16 cellular contexts compared by ENCODE assay signal in the genomic region with DNA sequence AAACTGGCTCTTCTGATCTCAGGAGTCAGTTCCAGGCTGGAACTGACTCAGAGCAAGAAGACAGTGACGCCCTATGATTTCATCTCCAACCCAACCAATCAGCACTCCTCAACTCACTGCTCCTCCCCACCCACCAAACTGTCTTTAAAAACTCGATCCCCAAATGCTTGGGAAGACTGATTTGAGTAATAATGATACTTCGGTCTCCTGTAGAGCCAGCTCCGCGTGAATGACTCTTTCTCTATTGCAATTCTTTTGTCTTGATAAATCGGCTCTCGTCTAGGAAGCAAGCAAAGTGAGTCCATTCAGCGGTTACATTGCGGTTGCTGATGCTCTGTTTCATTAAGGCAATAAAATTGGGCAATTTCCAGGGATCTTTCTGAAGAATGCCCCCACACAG.
A peak's percentile ranks its signal among the peaks of the same experiment; 100 is the strongest.
DNase-seq lines count a peak whose midpoint lies in the region; ATAC-seq, FAIRE-seq and TF ChIP-seq lines count a peak whose summit lies in the region.
"Had no signal": no experiment of that assay in that cellular context is flagged by ENCODE, and none has a peak within 500 bp of the region (broad histone marks: within the 10 kb centered on the region; RNA-seq: fewer than 3 reads in every experiment).

No MANE protein-coding gene starts in this region.

- DNase-seq in GM12878 (ENCODE audit: low read depth, low spot score) (no peak), renal cortical epithelial cell (ENCODE audit: low read depth) (peak; percentile 1), NCI-H526 treated with DMSO at 0.1 percent for 48 hours (lab: John Stamatoyannopoulos, UW) (no peak), heart right ventricle (no peak), DMS153 treated with DMSO at 0.1 percent for 48 hours (lab: John Stamatoyannopoulos, UW; ENCODE audit: unreplicated experiment) (no peak)
- DNase-seq: CD4-positive, alpha-beta T cell; DND-41; KBM-7; NCI-H1105; NCI-H1694 treated with DMSO at 0.1 percent for 48 hours; NCI-H748 treated with DMSO at 0.1 percent for 48 hours; SHP77 had no signal

- peak; percentile 48 for ATAC-seq in GM12878
- no peak for ATAC-seq in heart right ventricle
- ATAC-seq: HCT116 had no signal

- TF ChIP-seq RAD21 in GM12878 (IDR thresholded peaks at IDR 0.05; ENCODE audit: insufficient read depth, low read depth, low read length), result no peak

- H3K4me3 ChIP-seq in HUES48 (ENCODE audit: low read depth, low read length) (peak overlapping the region; percentile 38; the same call in 1 of the 2 replicates), GM12878 (no peak overlapping the region), iPS-15b (ENCODE audit: low read depth, low read length) (peak overlapping the region; percentile 14), heart right ventricle (no peak overlapping the region)

- H3K36me3 ChIP-seq in HUES48 (ENCODE audit: control insufficient read depth, insufficient read depth, low read length) (no peaks in the 10 kb centered on the region), GM12878 (ENCODE audit: control insufficient read depth in 2 of 2, insufficient read depth in 2 of 2, low read length in 1 of 2) (no peaks in the 10 kb centered on the region), iPS-15b (ENCODE audit: control insufficient read depth, insufficient read depth, low read length) (no peaks in the 10 kb centered on the region), heart right ventricle (no peaks in the 10 kb centered on the region)

- H4K20me1 ChIP-seq in GM12878 (ENCODE audit: control insufficient read depth, insufficient read depth), result no peaks in the 10 kb centered on the region

- TF ChIP-seq POLR2A in GM12878 (IDR thresholded peaks at IDR 0.05; ENCODE audit: low read depth, low read length), result no peak

- FAIRE-seq in GM12878 (lab: Jason Lieb, UNC), result no peak
- FAIRE-seq: RCC 7860 had no signal

- TF ChIP-seq CTCF in GM12878 (IDR thresholded peaks at IDR 0.05 in 2 of 3, conservative IDR thresholded peaks at IDR 0.05 in 1 of 3; ENCODE audit: control insufficient read depth in 2 of 3, extremely low read depth in 1 of 3, insufficient read depth in 1 of 3, low read depth in 3 of 3, low read length in 3 of 3) (no peak), heart right ventricle (IDR thresholded peaks at IDR 0.05) (no peak)

- H3K79me2 ChIP-seq in GM12878 (ENCODE audit: control insufficient read depth, insufficient read depth, low read length), result no peaks in the 10 kb centered on the region

- H3K4me2 ChIP-seq in GM12878 (ENCODE audit: control insufficient read depth, insufficient read depth), result no peak overlapping the region

- H3K27ac ChIP-seq in HUES48 (ENCODE audit: low read depth, low read length), result peak overlapping the region; percentile 88
- no peak overlapping the region for H3K27ac ChIP-seq in GM12878 (ENCODE audit: control insufficient read depth, insufficient read depth)
- no peak overlapping the region for H3K27ac ChIP-seq in heart right ventricle

- no peak overlapping the region for H2AFZ ChIP-seq in GM12878 (ENCODE audit: control insufficient read depth, low read depth, low read length)

- BruUV-seq in GM12878 (replicated peaks; lab: Mats Ljungman, UMichigan), result no TSS peak

- no peak for TF ChIP-seq EP300 in GM12878 (IDR thresholded peaks at IDR 0.05; ENCODE audit: borderline replicate concordance in 1 of 2, control insufficient read depth in 1 of 2, low read depth in 2 of 2, low read length in 2 of 2)

- CTCF ChIA-PET in GM12878 (lab: Yijun Ruan, JAX), result interaction anchor here (0.8 kb wide), 1 partner anchor 9 kb away, joined by 3 read pairs; no protein-coding TSS in a partner anchor

- H3K9ac ChIP-seq in HUES48 (ENCODE audit: low read depth, low read length), result no peak overlapping the region
- H3K9ac ChIP-seq in GM12878 (ENCODE audit: control insufficient read depth, insufficient read depth, low read length), result no peak overlapping the region
- no peak overlapping the region for H3K9ac ChIP-seq in iPS-15b (ENCODE audit: low read depth, low read length)

- intact Hi-C loops in GM12878 (cut with micrococcal nuclease; ENCODE audit: unreplicated experiment) (no loop called here), heart right ventricle (cut with DNase I) (no loop called here)

- H3K9me3 ChIP-seq in HUES48 (ENCODE audit: control insufficient read depth, insufficient read depth, low read length) (no peaks in the 10 kb centered on the region), GM12878 (replicated peaks; ENCODE audit: control insufficient read depth, insufficient read depth, low read length) (no peaks in the 10 kb centered on the region), iPS-15b (ENCODE audit: control insufficient read depth, insufficient read depth, low read length) (no peaks in the 10 kb centered on the region), heart right ventricle (peaks cover 0 to 20% (median 0%) of the 10 kb centered on the region in 11 donors)

- H3K4me1 ChIP-seq in HUES48 (ENCODE audit: control insufficient read depth, insufficient read depth, low read length), result peaks cover 35% of the 10 kb centered on the region
- no peaks in the 10 kb centered on the region for H3K4me1 ChIP-seq in GM12878 (ENCODE audit: control insufficient read depth, insufficient read depth, low read length)
- H3K4me1 ChIP-seq in iPS-15b (ENCODE audit: control insufficient read depth, insufficient read depth, low read length), result peaks cover 18% of the 10 kb centered on the region
- no peaks in the 10 kb centered on the region for H3K4me1 ChIP-seq in heart right ventricle

- RAD21 ChIA-PET in GM12878 (lab: Charles Lee; ENCODE audit: unreplicated experiment), result no interaction called here

- POLR2A ChIA-PET in GM12878 (lab: Charles Lee), result no interaction called here

- H3K27me3 ChIP-seq in HUES48 (ENCODE audit: control insufficient read depth, insufficient read depth, low read length) (no peaks in the 10 kb centered on the region), GM12878 (replicated peaks in 1 of 2; ENCODE audit: control insufficient read depth in 2 of 2, insufficient read depth in 2 of 2, low read length in 1 of 2) (no peaks in the 10 kb centered on the region), iPS-15b (ENCODE audit: control insufficient read depth, insufficient read depth, low read length) (no peaks in the 10 kb centered on the region), heart right ventricle (no peaks in the 10 kb centered on the region)

- 45% methylated on average over 9 of the region's 9 CpGs for WGBS in GM12878 (ENCODE audit: insufficient coverage, insufficient replicate concordance, low lambda C conversion rate, missing lambda C conversion rate)
- 61 to 62% methylated on average over 9 of the region's 9 CpGs for WGBS in heart right ventricle, 2 donors

- SMC1A ChIA-PET in GM12878 (lab: Charles Lee; ENCODE audit: uncharacterized antibody, unreplicated experiment), result no interaction called here

- in situ Hi-C loops in GM12878 (cut with MboI), result no loop called here

TF ChIP-seq in GM12878, 131 proteins besides CTCF, POLR2A, EP300 and RAD21 (continues in another document):
- TF ChIP-seq NKRF (conservative IDR thresholded peaks at IDR 0.05), result no peak
- TF ChIP-seq ZBTB4 (CRISPR knock-in tag; IDR thresholded peaks at IDR 0.05), result no peak

Comparison
In these comparisons a context has a peak if more than half of its experiments do, and no peak if none do; other contexts are left out.
1. H3K4me3 ChIP-seq: peak in HUES48 (single experiment) and iPS-15b (single experiment); none in GM12878 (single experiment) and heart right ventricle (0 of 10).